Comparison of ENCODE assay signal across 9 cellular contexts in the genomic region with DNA sequence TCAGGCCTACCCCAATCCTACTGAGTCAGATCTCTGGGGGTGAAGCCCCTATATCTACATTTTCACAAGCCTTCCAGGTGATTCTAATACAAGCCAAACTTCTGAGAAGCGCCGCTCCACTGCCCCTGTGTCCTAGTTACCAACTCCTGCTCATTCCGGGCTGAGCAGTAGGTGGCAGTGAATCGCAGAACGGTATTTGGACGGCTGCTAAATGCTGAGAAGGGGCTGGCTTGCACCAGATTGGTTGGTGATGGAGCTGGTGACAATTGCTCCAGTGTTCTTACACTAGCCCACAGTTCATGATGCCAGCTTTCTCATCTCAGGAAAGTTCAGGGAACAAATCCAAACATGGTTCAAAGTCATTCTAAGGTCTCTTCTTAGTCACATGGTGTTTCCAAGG. TPM values are rescaled to one million over a fixed set of nuclear protein-coding genes. Genes with fewer than 3 reads are reported as not detected.
DNase-seq lines count a peak whose midpoint lies in the region; ATAC-seq and TF ChIP-seq lines count a peak whose summit lies in the region.
"Had no signal": no experiment of that assay in that cellular context is flagged by ENCODE, and none has a peak within 500 bp of the region (broad histone marks: within the 10 kb centered on the region; RNA-seq: fewer than 3 reads in every experiment).

No MANE protein-coding gene starts in this region.

- H3K4me1 Mint-ChIP-seq in immature natural killer cell: peaks cover 26 to 38% of the 10 kb centered on the region in 2 donors

- DNase-seq in ACHN (peak; percentile 64), GM13976 (ENCODE audit: low spot score) (peak; percentile 33), RPMI8226 (peak; percentile 63), T47D (ENCODE audit: low read depth in 1 of 2, low spot score in 1 of 2) (peak; percentile 35 to 77), immature natural killer cell (peak; percentile 12 to 26 (median 19)), KG1 (lab: John Stamatoyannopoulos, UW) (no peak)
- DNase-seq in stimulated activated CD4-positive, alpha-beta T cell treated with anti-CD3 and anti-CD28 coated beads, Interleukin-4, amount 100 ng/mL, for 24 hours: peak; percentile 19

- H3K27me3 Mint-ChIP-seq in immature natural killer cell (ENCODE audit: low read depth in 3 of 3): peaks cover 2 to 7% (median 2%) of the 10 kb centered on the region in 3 donors
- H3K27me3 Mint-ChIP-seq: central memory CD8-positive, alpha-beta T cell had no signal

- H3K4me3 Mint-ChIP-seq in immature natural killer cell: no peak overlapping the region
- H3K4me3 Mint-ChIP-seq: central memory CD8-positive, alpha-beta T cell had no signal

- in situ Hi-C loops in ACHN (cut with HindIII; ENCODE audit: low pct_ligation_motif_present, low pct_unique_long_range_greater_than_20kb, low sequenced_read_pairs): no loop called here
- in situ Hi-C loops in GM13976 (cut with MboI; ENCODE audit: low sequenced_read_pairs, unreplicated experiment): no loop called here
- in situ Hi-C loops in T47D (cut with HindIII; ENCODE audit: low pct_unique_long_range_greater_than_20kb, low sequenced_read_pairs): loop anchor here (25.0 kb wide), 1 partner anchor 170 kb away; no protein-coding TSS in a partner anchor

- no peak overlapping the region for H3K27ac Mint-ChIP-seq in immature natural killer cell

- peak; percentile 32 for TF ChIP-seq CTCF in GM13976 (IDR thresholded peaks at IDR 0.05; ENCODE audit: borderline replicate concordance, control extremely low read depth, extremely low read depth, insufficient read depth, missing control alignments)

- no peaks in the 10 kb centered on the region for H3K36me3 Mint-ChIP-seq in immature natural killer cell

- no peaks in the 10 kb centered on the region for H3K9me3 Mint-ChIP-seq in immature natural killer cell
- H3K9me3 Mint-ChIP-seq: central memory CD8-positive, alpha-beta T cell had no signal

- ATAC-seq in HG03432 (IDR thresholded peaks at IDR 0.05; ENCODE audit: unreplicated experiment): peak; percentile 48

RNA-seq across cellular contexts. Expression of gene FGF1, which starts 31.1 kb away (rescaled TPM):
- not detected for polyA plus RNA-seq in immature natural killer cell

RNA-seq across cellular contexts. Expression of gene ARHGAP26, which starts 53.2 kb away (rescaled TPM):
- 10 to 100 TPM; 14.5 to 43.7 (median 17.6) TPM for polyA plus RNA-seq in immature natural killer cell
